Comparison of ENCODE assay signal across 21 cellular contexts in genomic region chr12:124784871-124785572, GRCh38.
"Had no signal": no experiment of that assay in that cellular context is flagged by ENCODE, and none has a peak within 500 bp of the region (broad histone marks: within the 10 kb centered on the region; RNA-seq: fewer than 3 reads in every experiment).

No MANE protein-coding gene starts in this region.

- ATAC-seq: activated naive CD4-positive, alpha-beta T cell treated with anti-CD3 and anti-CD28 coated beads, Interleukin-2, amount 50 U/mL, for 72 hours; activated T-helper 17 cell treated with anti-CD3 and anti-CD28 coated beads, Interleukin-2, amount 50 U/mL, for 72 hours; effector memory CD8-positive, alpha-beta T cell; gastrocnemius medialis; left ventricle myocardium superior; naive thymus-derived CD8-positive, alpha-beta T cell; T-helper 17 cell had no signal

- H3K4me1 Mint-ChIP-seq: activated T-helper 17 cell treated with anti-CD3 and anti-CD28 coated beads, Interleukin-2, amount 50 U/mL, for 72 hours; central memory CD8-positive, alpha-beta T cell; mesothelial cell of epicardium had no signal

- H3K79me2 ChIP-seq: parathyroid adenoma had no signal

- H3K27ac Mint-ChIP-seq: activated naive CD4-positive, alpha-beta T cell treated with anti-CD3 and anti-CD28 coated beads, Interleukin-2, amount 50 U/mL, for 72 hours; activated T-cell treated with anti-CD3 and anti-CD28 coated beads, Interleukin-2, amount 50 U/mL, for 24 hours; activated T-helper 17 cell treated with anti-CD3 and anti-CD28 coated beads, Interleukin-2, amount 50 U/mL, for 72 hours; effector memory CD8-positive, alpha-beta T cell; mesothelial cell of epicardium; stimulated activated naive CD8-positive, alpha-beta T cell treated with anti-CD3 and anti-CD28 coated beads, Interleukin-15, Interleukin-2, amounts not matched to agents 100 ng/mL and 50 ng/mL, for 24 hours; T-helper 17 cell had no signal

- H3K27me3 Mint-ChIP-seq: activated T-cell treated with anti-CD3 and anti-CD28 coated beads, Interleukin-2, amount 50 U/mL, for 24 hours; activated T-helper 17 cell treated with anti-CD3 and anti-CD28 coated beads, Interleukin-2, amount 50 U/mL, for 72 hours; central memory CD8-positive, alpha-beta T cell; effector memory CD8-positive, alpha-beta T cell; naive thymus-derived CD8-positive, alpha-beta T cell; stimulated activated naive CD8-positive, alpha-beta T cell treated with anti-CD3 and anti-CD28 coated beads, Interleukin-15, Interleukin-2, amounts not matched to agents 100 ng/mL and 50 ng/mL, for 24 hours; T-helper 17 cell had no signal

- H3K36me3 ChIP-seq: breast epithelium, gastrocnemius medialis, thyroid gland had no signal

- H3K27ac ChIP-seq: breast epithelium, esophagus squamous epithelium, gastrocnemius medialis, parathyroid adenoma, thyroid gland, WERI-Rb-1 had no signal

- H3K9me3 Mint-ChIP-seq: activated naive CD4-positive, alpha-beta T cell treated with anti-CD3 and anti-CD28 coated beads, Interleukin-2, amount 50 U/mL, for 72 hours; activated T-cell treated with anti-CD3 and anti-CD28 coated beads, Interleukin-2, amount 50 U/mL, for 24 hours; activated T-helper 17 cell treated with anti-CD3 and anti-CD28 coated beads, Interleukin-2, amount 50 U/mL, for 72 hours; central memory CD8-positive, alpha-beta T cell; effector memory CD8-positive, alpha-beta T cell; mesothelial cell of epicardium; naive thymus-derived CD8-positive, alpha-beta T cell; stimulated activated naive CD8-positive, alpha-beta T cell treated with anti-CD3 and anti-CD28 coated beads, Interleukin-15, Interleukin-2, amounts not matched to agents 100 ng/mL and 50 ng/mL, for 24 hours had no signal

- H3K36me3 Mint-ChIP-seq: activated naive CD4-positive, alpha-beta T cell treated with anti-CD3 and anti-CD28 coated beads, Interleukin-2, amount 50 U/mL, for 72 hours had no signal

- H3K9me3 ChIP-seq: breast epithelium, esophagus squamous epithelium, gastrocnemius medialis, thyroid gland had no signal

- H3K27me3 ChIP-seq: breast epithelium, esophagus squamous epithelium, gastrocnemius medialis, thyroid gland had no signal

- H3K4me3 Mint-ChIP-seq: activated T-cell treated with anti-CD3 and anti-CD28 coated beads, Interleukin-2, amount 50 U/mL, for 24 hours; activated T-helper 17 cell treated with anti-CD3 and anti-CD28 coated beads, Interleukin-2, amount 50 U/mL, for 72 hours; central memory CD8-positive, alpha-beta T cell; effector memory CD8-positive, alpha-beta T cell; mesothelial cell of epicardium; naive thymus-derived CD8-positive, alpha-beta T cell; stimulated activated naive CD8-positive, alpha-beta T cell treated with anti-CD3 and anti-CD28 coated beads, Interleukin-15, Interleukin-2, amounts not matched to agents 100 ng/mL and 50 ng/mL, for 24 hours; T-helper 17 cell had no signal

- H3K9ac ChIP-seq: parathyroid adenoma had no signal

- H3K4me3 ChIP-seq: breast epithelium, esophagus squamous epithelium, gastrocnemius medialis, thyroid gland had no signal

- H3K4me1 ChIP-seq: parathyroid adenoma, thyroid gland had no signal

- H2AFZ ChIP-seq: parathyroid adenoma had no signal

- DNase-seq: activated T-cell treated with anti-CD3 and anti-CD28 coated beads, Interleukin-2, amount 50 U/mL, for 24 hours; effector memory CD8-positive, alpha-beta T cell; esophagus squamous epithelium; gastrocnemius medialis; head of caudate nucleus; hypothalamus; left ventricle myocardium superior; mammary epithelial cell; naive thymus-derived CD8-positive, alpha-beta T cell; stimulated activated CD4-positive, alpha-beta T cell treated with anti-CD3 and anti-CD28 coated beads, Interleukin-4, amount 100 ng/mL, for 4 hours; substantia nigra; T-helper 17 cell; thyroid gland; WERI-Rb-1 had no signal
